8 cellular contexts compared by ENCODE assay signal in genomic region chr11:45885274-45885920, GRCh38. TPM values are rescaled to one million over a fixed set of nuclear protein-coding genes. Genes with fewer than 3 reads are reported as not detected.
DNase-seq lines count a peak whose midpoint lies in the region; ATAC-seq, FAIRE-seq and TF ChIP-seq lines count a peak whose summit lies in the region.

Gene MAPK8IP1 (plus strand): TSS chr11:45885651. CDS start chr11:45885821, 170 bp downstream.

- no peaks in the 10 kb centered on the region for H3K27me3 ChIP-seq in CD4-positive, alpha-beta T cell (ENCODE audit: control insufficient read depth, insufficient read depth, low read length)
- H3K27me3 ChIP-seq in MG63 (no peaks in the 10 kb centered on the region), GM12878 (replicated peaks in 1 of 2; ENCODE audit: control insufficient read depth in 2 of 2, insufficient read depth in 2 of 2, low read length in 1 of 2) (no peaks in the 10 kb centered on the region), iPS-20b (ENCODE audit: insufficient read depth, low read length) (peaks cover 11% of the 10 kb centered on the region), spleen (replicated peaks in 1 of 7) (peaks cover 0 to 18% (median 0%) of the 10 kb centered on the region in 7 donors)

- no peak for TF ChIP-seq CTCF in CD4-positive, alpha-beta T cell (IDR thresholded peaks at IDR 0.05)
- no peak for TF ChIP-seq CTCF in GM12878 (IDR thresholded peaks at IDR 0.05 in 2 of 3, conservative IDR thresholded peaks at IDR 0.05 in 1 of 3; ENCODE audit: control insufficient read depth in 2 of 3, extremely low read depth in 1 of 3, insufficient read depth in 1 of 3, low read depth in 3 of 3, low read length in 3 of 3)
- no peak for TF ChIP-seq CTCF in spleen (IDR thresholded peaks at IDR 0.05 in 8 of 11, conservative IDR thresholded peaks at IDR 0.05 in 3 of 11)

- CTCF ChIA-PET in CD4-positive, alpha-beta T cell (lab: Charles Lee) = no interaction called here
- CTCF ChIA-PET in GM12878 (lab: Yijun Ruan, JAX) = interaction anchor here (1.2 kb wide), 1 partner anchor 12 kb away, joined by 3 read pairs; no protein-coding TSS in a partner anchor

- peak within 1 kb of the TSS; percentile 77 for H3K27ac Mint-ChIP-seq in CD4-positive, alpha-beta T cell

- intact Hi-C loops in CD4-positive, alpha-beta T cell (cut with DNase I, micrococcal nuclease) = loop anchor here in 1 of 2 experiments (5.0 kb wide), 1 partner anchor 507 kb away; the partner anchor contains the start of gene CHRM4
- intact Hi-C loops in GM12878 (cut with micrococcal nuclease; ENCODE audit: unreplicated experiment) = no loop called here
- intact Hi-C loops in spleen (cut with DNase I; ENCODE audit: low total_unique reads) = no loop called here

- TF ChIP-seq RAD21 in GM12878 (IDR thresholded peaks at IDR 0.05; ENCODE audit: insufficient read depth, low read depth, low read length) = no peak

- TF ChIP-seq EP300 in GM12878 (IDR thresholded peaks at IDR 0.05; ENCODE audit: borderline replicate concordance in 1 of 2, control insufficient read depth in 1 of 2, low read depth in 2 of 2, low read length in 2 of 2) = no peak

- peaks cover 36% of the 10 kb centered on the region for H3K36me3 Mint-ChIP-seq in CD4-positive, alpha-beta T cell (ENCODE audit: low read depth)

- TF ChIP-seq POLR2A in GM12878 (IDR thresholded peaks at IDR 0.05; ENCODE audit: low read depth, low read length) = no peak; the same call in none of the 2 replicates
- no peak for TF ChIP-seq POLR2A in spleen (IDR thresholded peaks at IDR 0.05)

- H3K4me1 ChIP-seq in GM12878 (ENCODE audit: control insufficient read depth, insufficient read depth, low read length) (no peaks in the 10 kb centered on the region), iPS-20b (ENCODE audit: insufficient read depth, low read length) (no peaks in the 10 kb centered on the region; the same call in 1 of the 2 replicates), spleen (peaks cover 0 to 15% (median 14%) of the 10 kb centered on the region in 6 donors)

- peak; percentile 14 to 65 (median 40) for DNase-seq in CD4-positive, alpha-beta T cell
- DNase-seq in MG63 = peak; percentile 19
- DNase-seq in T-helper 2 cell = peak; percentile 30 to 58 (median 33)
- no peak for DNase-seq in GM12878 (ENCODE audit: low read depth, low spot score)
- DNase-seq in spleen = peak; percentile 88
- DNase-seq in GOT3 (lab: John Stamatoyannopoulos, UW) = no peak

- H3K9ac ChIP-seq in GM12878 (ENCODE audit: control insufficient read depth, insufficient read depth, low read length) = no peak within 1 kb of the TSS
- peak within 1 kb of the TSS; percentile 20; the same call in 1 of the 2 replicates for H3K9ac ChIP-seq in iPS-20b (ENCODE audit: low read depth, low read length)

- H3K4me3 ChIP-seq in MG63 (peak within 1 kb of the TSS; percentile 25), GM12878 (peak within 1 kb of the TSS; percentile 61; the same call in 1 of the 2 replicates), iPS-20b (ENCODE audit: low read length) (peak within 1 kb of the TSS; percentile 70), spleen (peak within 1 kb of the TSS; percentile 18 to 80 (median 50))

- RAD21 ChIA-PET in GM12878 (lab: Charles Lee; ENCODE audit: unreplicated experiment) = no interaction called here

- peaks cover 5% of the 10 kb centered on the region for H3K27me3 Mint-ChIP-seq in CD4-positive, alpha-beta T cell

- SMC1A ChIA-PET in GM12878 (lab: Charles Lee; ENCODE audit: uncharacterized antibody, unreplicated experiment) = no interaction called here

- no peak within 1 kb of the TSS for H2AFZ ChIP-seq in GM12878 (ENCODE audit: control insufficient read depth, low read depth, low read length)

- H3K79me2 ChIP-seq in GM12878 (ENCODE audit: control insufficient read depth, insufficient read depth, low read length) = no peaks in the 10 kb centered on the region

- POLR2A ChIA-PET in CD4-positive, alpha-beta T cell (lab: Charles Lee) = no interaction called here
- POLR2A ChIA-PET in GM12878 (lab: Charles Lee) = no interaction called here

- ATAC-seq in CD4-positive, alpha-beta T cell (ENCODE audit: poor library complexity) = peak; percentile 74
- ATAC-seq in GM21390 (IDR thresholded peaks at IDR 0.05; ENCODE audit: unreplicated experiment) (peak; percentile 74), GM12878 (peak; percentile 79)

- peaks cover 11% of the 10 kb centered on the region for H3K4me1 Mint-ChIP-seq in CD4-positive, alpha-beta T cell (ENCODE audit: low read depth)

- H3K9me3 Mint-ChIP-seq in CD4-positive, alpha-beta T cell = no peaks in the 10 kb centered on the region

- H3K36me3 ChIP-seq in MG63 (no peaks in the 10 kb centered on the region), GM12878 (ENCODE audit: control insufficient read depth in 2 of 2, insufficient read depth in 2 of 2, low read length in 1 of 2) (no peaks in the 10 kb centered on the region), iPS-20b (ENCODE audit: insufficient read depth, low read depth, low read length) (peaks cover 15% of the 10 kb centered on the region; the same call in 1 of the 2 replicates), spleen (peaks cover 0 to 29% (median 21%) of the 10 kb centered on the region in 6 donors)

- no peaks in the 10 kb centered on the region for H3K9me3 ChIP-seq in CD4-positive, alpha-beta T cell (ENCODE audit: control insufficient read depth, low read length)
- no peaks in the 10 kb centered on the region for H3K9me3 ChIP-seq in MG63
- no peaks in the 10 kb centered on the region for H3K9me3 ChIP-seq in GM12878 (replicated peaks; ENCODE audit: control insufficient read depth, insufficient read depth, low read length)
- no peaks in the 10 kb centered on the region for H3K9me3 ChIP-seq in iPS-20b (ENCODE audit: insufficient read depth, low read depth, low read length)
- H3K9me3 ChIP-seq in spleen = no peaks in the 10 kb centered on the region

- in situ Hi-C loops in GM12878 (cut with MboI) = no loop called here

- H3K4me3 Mint-ChIP-seq in CD4-positive, alpha-beta T cell = peak within 1 kb of the TSS; percentile 81

- no peak within 1 kb of the TSS for H3K27ac ChIP-seq in CD4-positive, alpha-beta T cell (ENCODE audit: low read depth, low read length)
- no peak within 1 kb of the TSS for H3K27ac ChIP-seq in GM12878 (ENCODE audit: control insufficient read depth, insufficient read depth)
- no peak within 1 kb of the TSS for H3K27ac ChIP-seq in iPS-20b (ENCODE audit: low read length)
- no peak within 1 kb of the TSS for H3K27ac ChIP-seq in spleen

- peak within 1 kb of the TSS; percentile 89 for H3K4me2 ChIP-seq in GM12878 (ENCODE audit: control insufficient read depth, insufficient read depth)

- FAIRE-seq in GM12878 (lab: Jason Lieb, UNC) = no peak

- 7% methylated on average over 31 of the region's 73 CpGs for WGBS in GM12878 (ENCODE audit: insufficient coverage, insufficient replicate concordance, low lambda C conversion rate, missing lambda C conversion rate)
- WGBS in spleen, 5 donors = 2 to 4% (median 3%) methylated on average over 32 to 73 of the region's 73 CpGs

- peaks cover 3% of the 10 kb centered on the region; the same call in 1 of the 2 replicates for H4K20me1 ChIP-seq in GM12878 (ENCODE audit: control insufficient read depth, insufficient read depth)

- BruUV-seq in GM12878 (replicated peaks; lab: Mats Ljungman, UMichigan) = no TSS peak

TF ChIP-seq in GM12878, 131 proteins besides CTCF, POLR2A, EP300 and RAD21 (continues in another document):
- TF ChIP-seq EZH2 (IDR thresholded peaks at IDR 0.05; ENCODE audit: borderline replicate concordance, control insufficient read depth, low read depth, low read length) = no peak
- peak; percentile 43; the same call in 1 of the 2 replicates for TF ChIP-seq IKZF1 (conservative IDR thresholded peaks at IDR 0.05)
- TF ChIP-seq EGR1 (IDR thresholded peaks at IDR 0.05; ENCODE audit: borderline replicate concordance in 1 of 2, low read depth in 2 of 2, low read length in 2 of 2) = peak in 1 of 2 experiments; percentile 28; a peak in 1 of 3 replicates
- TF ChIP-seq LARP7 (IDR thresholded peaks at IDR 0.05) = 0 out of 2 replicates have a peak, but pooled peaks have one; percentile 45
- TF ChIP-seq TCF12 (IDR thresholded peaks at IDR 0.05; ENCODE audit: low read depth, low read length) = 0 out of 2 replicates have a peak, but pooled peaks have one; percentile 14
- no peak for TF ChIP-seq FOXK2 (IDR thresholded peaks at IDR 0.05)
- TF ChIP-seq BHLHE40 (IDR thresholded peaks at IDR 0.05; ENCODE audit: borderline replicate concordance in 1 of 2, low read depth in 2 of 2, low read length in 1 of 2) = peak in 1 of 2 experiments; percentile 11; a peak in 1 of 4 replicates
- no peak for TF ChIP-seq NR2C2 (IDR thresholded peaks at IDR 0.05; ENCODE audit: borderline replicate concordance, control insufficient read depth, insufficient read length, low read depth)

RNA-seq across cellular contexts. Expression of gene MAPK8IP1, which starts in this region (rescaled TPM):
- total RNA-seq in CD4-positive, alpha-beta T cell = 1 to 10 TPM; 2.3 to 2.4 TPM
- total RNA-seq in MG63 (2014; rRNA removed; shearing (Covaris generic); ENCODE audit: low replicate concordance) = 2.6 and 15.5 TPM in 2 replicates
- total RNA-seq in GM12878 (2013; cell fraction: nucleolus; rRNA removed) = 0.90 and 1.7 TPM in 2 replicates
- total RNA-seq in GM12878 (2014; rRNA removed) = 0.16 and 0.17 TPM in 2 replicates
- total RNA-seq in GM12878 (2014; rRNA removed; fragmentation: Illumina TruSeq; extraction: Trizol) = 0.09 TPM in 1 of 2 replicates, not detected in the other
- total RNA-seq in GM12878 (2021) = 0.44 and 0.48 TPM in 2 replicates
- 0.14 TPM for polyA plus RNA-seq in GM12878 (2011; ENCODE audit: low read depth)
- polyA plus RNA-seq in GM12878 (2011; rRNA removed) = 0.06 and 0.14 TPM in 2 replicates
- 0.18 and 0.40 TPM in 2 replicates for polyA plus RNA-seq in GM12878 (2011; cell fraction: cytosol; rRNA removed)
- polyA plus RNA-seq in GM12878 (2011; cell fraction: nucleus; rRNA removed) = 1.3 and 1.5 TPM in 2 replicates
- polyA plus RNA-seq in GM12878 (2012) = 0.21 and 0.39 TPM in 2 replicates
- polyA plus RNA-seq in GM12878 (2014; fragmentation: Illumina TruSeq; extraction: Trizol) = 0.04 TPM in 1 of 2 replicates, not detected in the other
- not detected for polyA plus RNA-seq in GM12878 (2014; fragmentation: Nextera tagmentation; extraction: Ambion mirVana)
- 0.27 and 0.31 TPM in 2 replicates for polyA plus RNA-seq in GM12878 (2014; rRNA removed)
- under 1 TPM; 0.04 to 0.07 TPM for polyA plus RNA-seq in GM12878 (2016; fragmentation: Nextera tagmentation; extraction: Ambion mirVana)
- polyA minus RNA-seq in GM12878 (2011; rRNA and poly(A)+ RNA removed) = 0.21 TPM in 1 of 2 replicates, not detected in the other
- not detected in 2 replicates for polyA minus RNA-seq in GM12878 (2011; cell fraction: cytosol; rRNA and poly(A)+ RNA removed)
- 0.12 and 0.29 TPM in 2 replicates for polyA minus RNA-seq in GM12878 (2011; cell fraction: nucleus; rRNA and poly(A)+ RNA removed)
- total RNA-seq in spleen = 1 to 10 TPM; 1.7 to 6.0 (median 3.4) TPM
- polyA plus RNA-seq in spleen = 1 to 10 TPM in 2 of 3 donors, under 1 TPM in 1; 0.80 to 2.2 (median 1.3) TPM

Comparison
In these comparisons a context has a peak if more than half of its experiments do, and no peak if none do; other contexts are left out.
1. DNase-seq: peak in CD4-positive, alpha-beta T cell (10 of 10), MG63 (single experiment), T-helper 2 cell (5 of 5) and spleen (single experiment); none in GM12878 (single experiment) and GOT3 (single experiment).
2. Peak in every context shown above with its lines, with median percentiles within 50 percentile points of each other: ATAC-seq and H3K4me3 ChIP-seq.